In the genomic region with DNA sequence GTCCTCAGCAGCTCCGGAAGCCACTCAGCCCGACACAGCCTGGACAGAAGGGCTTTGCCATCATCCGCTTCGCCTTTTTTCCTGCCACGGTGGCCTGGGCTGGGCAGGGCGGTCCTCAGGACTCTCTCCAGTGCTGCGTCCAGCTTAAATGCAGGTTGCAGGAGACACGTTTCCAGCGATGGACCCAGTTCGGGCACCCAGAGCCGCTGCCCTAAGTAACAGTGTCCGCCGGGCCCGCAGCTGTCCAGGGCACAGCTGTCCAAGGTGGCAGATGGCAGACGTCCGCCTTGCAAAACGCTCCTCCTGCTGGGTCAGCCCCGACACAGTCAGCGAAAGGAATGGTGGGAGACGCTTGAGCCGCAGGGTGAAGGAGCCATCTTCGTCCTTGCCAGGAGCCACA, we compare ENCODE assay signal across 24 cellular contexts. TPM values are rescaled to one million over a fixed set of nuclear protein-coding genes. Genes with fewer than 3 reads are reported as not detected.
DNase-seq lines count a peak whose midpoint lies in the region; ATAC-seq, FAIRE-seq and TF ChIP-seq lines count a peak whose summit lies in the region.
"Had no signal": no experiment of that assay in that cellular context is flagged by ENCODE, and none has a peak within 500 bp of the region (broad histone marks: within the 10 kb centered on the region; RNA-seq: fewer than 3 reads in every experiment).

No MANE protein-coding gene starts in this region.

- ATAC-seq in Right ventricle myocardium inferior (no peak), psoas muscle (peak; percentile 85 to 96 (median 94))
- ATAC-seq: A549, HCT116 had no signal

- intact Hi-C loops in Right ventricle myocardium inferior (cut with DNase I) = no loop called here
- intact Hi-C loops in cardiac septum (cut with DNase I) = no loop called here
- intact Hi-C loops in kidney (cut with DNase I) = no loop called here
- intact Hi-C loops in psoas muscle (cut with DNase I) = no loop called here

- H3K36me3 ChIP-seq in kidney (ENCODE audit: control insufficient read depth in 1 of 2, insufficient read depth in 2 of 2, low read length in 2 of 2) (peaks cover 16 to 75% of the 10 kb centered on the region in 2 donors), psoas muscle (ENCODE audit: insufficient read depth in 1 of 2, low read depth in 1 of 2) (peaks cover 2 to 80% of the 10 kb centered on the region in 2 donors), skeletal muscle tissue (ENCODE audit: control insufficient read depth in 3 of 3, insufficient read depth in 3 of 3, low read length in 3 of 3) (peaks cover 29 to 58% (median 39%) of the 10 kb centered on the region in 3 donors)

- DNase-seq in Right ventricle myocardium inferior (ENCODE audit: missing footprints) (peak; percentile 11), cardiac septum (ENCODE audit: low spot score) (no peak), kidney (peak; percentile 40), psoas muscle (peak; percentile 52 to 82), GM19240 (ENCODE audit: insufficient read length, low spot score) (no peak), SW480 (ENCODE audit: low spot score) (no peak)
- DNase-seq: AML-193; CD4-positive, alpha-beta T cell; DMS153; DMS79; GDM1; GOT3; H7; HFFc6 had no signal

- H3K4me1 ChIP-seq in kidney (ENCODE audit: control insufficient read depth in 1 of 2, insufficient read depth in 1 of 2, low read depth in 1 of 2, low read length in 2 of 2) = peaks cover 0 to 2% of the 10 kb centered on the region in 2 donors
- peaks cover 7% of the 10 kb centered on the region for H3K4me1 ChIP-seq in psoas muscle
- peaks cover 10 to 15% (median 10%) of the 10 kb centered on the region in 3 donors for H3K4me1 ChIP-seq in skeletal muscle tissue (ENCODE audit: control insufficient read depth in 3 of 3, insufficient read depth in 3 of 3, low read length in 3 of 3)
- H3K4me1 ChIP-seq: A549 had no signal

- WGBS in psoas muscle, 3 donors = 35 to 51% (median 43%) methylated on average over 19 to 22 of the region's 22 CpGs

- H3K4me3 ChIP-seq in kidney (ENCODE audit: low read length in 2 of 2) (no peak overlapping the region), psoas muscle (peak overlapping the region; percentile 48), skeletal muscle tissue (ENCODE audit: low read length in 3 of 3) (peak overlapping the region in 2 of 3 donors; percentile 30 to 66)
- H3K4me3 ChIP-seq: A549 had no signal

- H3K27me3 ChIP-seq in psoas muscle (ENCODE audit: insufficient read depth in 3 of 3, low read length in 2 of 3) (no peaks in the 10 kb centered on the region), skeletal muscle tissue (ENCODE audit: control insufficient read depth in 3 of 3, insufficient read depth in 3 of 3, low read length in 3 of 3) (no peaks in the 10 kb centered on the region)

- no peak for FAIRE-seq in kidney (lab: Jason Lieb, UNC)
- FAIRE-seq: A549, GM12892, GM18507, HTR-8/SVneo had no signal

- peak overlapping the region; percentile 11 to 43 for H3K27ac ChIP-seq in kidney (ENCODE audit: low read depth in 2 of 2, low read length in 2 of 2)
- H3K27ac ChIP-seq in psoas muscle = peak overlapping the region; percentile 52
- no peak overlapping the region for H3K27ac ChIP-seq in skeletal muscle tissue (ENCODE audit: low read depth, low read length)
- H3K27ac ChIP-seq: 22Rv1, A549, C4-2B had no signal

- no peak overlapping the region for H3K9ac ChIP-seq in kidney (ENCODE audit: low read length in 2 of 2)
- H3K9ac ChIP-seq in skeletal muscle tissue (ENCODE audit: low read depth in 1 of 3, low read length in 3 of 3) = peak overlapping the region in 1 of 3 donors; percentile 76

- H3K9me3 ChIP-seq in kidney (ENCODE audit: control insufficient read depth in 1 of 2, low read length in 2 of 2) = no peaks in the 10 kb centered on the region
- H3K9me3 ChIP-seq in psoas muscle = no peaks in the 10 kb centered on the region
- H3K9me3 ChIP-seq in skeletal muscle tissue (ENCODE audit: control insufficient read depth in 3 of 3, low read length in 3 of 3) = no peaks in the 10 kb centered on the region

- no peak for TF ChIP-seq CTCF in kidney (IDR thresholded peaks at IDR 0.05; ENCODE audit: borderline replicate concordance, extremely low read depth, insufficient read depth)
- no peak for TF ChIP-seq CTCF in psoas muscle (IDR thresholded peaks at IDR 0.05)

RNA-seq across cellular contexts. Expression of gene FOXL3, which starts 37.0 kb away (rescaled TPM):
- total RNA-seq in Right ventricle myocardium inferior (not detected), cardiac septum (not detected), kidney (not detected), psoas muscle (not detected), skeletal muscle tissue (not detected)
- polyA plus RNA-seq in kidney (ENCODE audit: insufficient read depth, low read depth, low replicate concordance) (not detected), psoas muscle (not detected)
- total RNA-seq: CD4-positive, alpha-beta T cell; Daoy; H7; HFFc6 had no signal
- polyA plus RNA-seq: A549, BJ had no signal

Comparison
In these comparisons a context has a peak if more than half of its experiments do, and no peak if none do; other contexts are left out.
1. DNase-seq: peak in Right ventricle myocardium inferior (single experiment), kidney (single experiment) and psoas muscle (2 of 2); none in cardiac septum (single experiment), GM19240 (single experiment) and SW480 (single experiment).
2. H3K4me3 ChIP-seq: peak in psoas muscle (single experiment) and skeletal muscle tissue (2 of 3); none in kidney (0 of 2).